Comparison of ENCODE assay signal across 2 cellular contexts in the genomic region with DNA sequence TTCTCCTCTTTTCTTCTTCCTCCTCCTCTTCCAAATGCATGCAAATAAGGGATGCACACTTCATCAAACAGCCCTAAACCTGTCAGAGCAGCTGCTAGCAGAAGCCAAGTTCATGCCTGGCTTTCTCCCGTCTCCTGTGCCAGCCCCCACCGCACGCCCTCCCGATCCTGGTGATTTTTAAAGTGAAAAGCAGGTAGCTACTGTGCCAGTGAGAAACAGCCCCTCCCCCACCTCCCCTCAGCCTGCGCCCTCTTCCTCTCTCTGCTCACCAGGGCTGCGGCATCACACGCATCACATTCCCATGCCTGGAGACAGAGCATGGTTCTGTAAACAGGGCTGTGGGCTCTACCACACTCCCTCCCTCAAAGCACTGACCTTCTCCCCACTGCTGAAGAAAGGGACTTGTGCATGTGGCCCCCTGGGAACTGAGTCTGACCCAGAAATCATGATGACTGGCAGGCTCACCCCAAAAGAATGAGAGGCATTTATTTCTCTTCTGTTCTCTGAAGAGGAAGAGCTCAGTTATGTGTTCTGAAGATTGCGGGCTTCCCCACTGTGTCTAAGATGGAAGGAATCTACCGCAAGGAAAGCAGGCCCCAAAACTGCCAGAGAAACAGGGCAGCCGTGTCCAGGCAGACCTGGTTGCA.
TF ChIP-seq lines count a peak whose summit lies in the region.

No MANE protein-coding gene starts in this region.

TF ChIP-seq in IMR-90, 13 proteins besides CTCF, POLR2A, EP300 and RAD21:
- TF ChIP-seq BHLHE40 (IDR thresholded peaks at IDR 0.05; ENCODE audit: low read depth, low read length) (no peak), NFE2L2 (IDR thresholded peaks at IDR 0.05; ENCODE audit: low read depth, low read length) (no peak), MAFK (IDR thresholded peaks at IDR 0.05; ENCODE audit: low read depth, low read length) (no peak), MAZ (IDR thresholded peaks at IDR 0.05; ENCODE audit: borderline replicate concordance, low read depth, low read length) (no peak)
- TF ChIP-seq, protein P1, sequence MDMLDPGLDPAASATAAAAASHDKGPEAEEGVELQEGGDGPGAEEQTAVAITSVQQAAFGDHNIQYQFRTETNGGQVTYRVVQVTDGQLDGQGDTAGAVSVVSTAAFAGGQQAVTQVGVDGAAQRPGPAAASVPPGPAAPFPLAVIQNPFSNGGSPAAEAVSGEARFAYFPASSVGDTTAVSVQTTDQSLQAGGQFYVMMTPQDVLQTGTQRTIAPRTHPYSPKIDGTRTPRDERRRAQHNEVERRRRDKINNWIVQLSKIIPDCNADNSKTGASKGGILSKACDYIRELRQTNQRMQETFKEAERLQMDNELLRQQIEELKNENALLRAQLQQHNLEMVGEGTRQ (IDR thresholded peaks at IDR 0.05; ENCODE audit: low read depth, low read length), result no peak
- TF ChIP-seq, protein P2, sequence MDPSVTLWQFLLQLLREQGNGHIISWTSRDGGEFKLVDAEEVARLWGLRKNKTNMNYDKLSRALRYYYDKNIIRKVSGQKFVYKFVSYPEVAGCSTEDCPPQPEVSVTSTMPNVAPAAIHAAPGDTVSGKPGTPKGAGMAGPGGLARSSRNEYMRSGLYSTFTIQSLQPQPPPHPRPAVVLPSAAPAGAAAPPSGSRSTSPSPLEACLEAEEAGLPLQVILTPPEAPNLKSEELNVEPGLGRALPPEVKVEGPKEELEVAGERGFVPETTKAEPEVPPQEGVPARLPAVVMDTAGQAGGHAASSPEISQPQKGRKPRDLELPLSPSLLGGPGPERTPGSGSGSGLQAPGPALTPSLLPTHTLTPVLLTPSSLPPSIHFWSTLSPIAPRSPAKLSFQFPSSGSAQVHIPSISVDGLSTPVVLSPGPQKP (IDR thresholded peaks at IDR 0.05; ENCODE audit: borderline replicate concordance, low read depth, low read length), result no peak

TF ChIP-seq in HEK293T, 16 proteins besides CTCF, POLR2A, EP300 and RAD21:
- TF ChIP-seq SUZ12 (IDR thresholded peaks at IDR 0.05) (no peak), ARNT (IDR thresholded peaks at IDR 0.05) (no peak), NFRKB (IDR thresholded peaks at IDR 0.05) (no peak), LEF1 (IDR thresholded peaks at IDR 0.05; ENCODE audit: borderline replicate concordance) (no peak), L3MBTL2 (conservative IDR thresholded peaks at IDR 0.05) (no peak), TARDBP (IDR thresholded peaks at IDR 0.05) (no peak), FOXK2 (IDR thresholded peaks at IDR 0.05) (no peak), BHLHE40 (IDR thresholded peaks at IDR 0.05; ENCODE audit: borderline replicate concordance) (no peak)
